Comparison of ENCODE assay signal across 10 cellular contexts in the genomic region with DNA sequence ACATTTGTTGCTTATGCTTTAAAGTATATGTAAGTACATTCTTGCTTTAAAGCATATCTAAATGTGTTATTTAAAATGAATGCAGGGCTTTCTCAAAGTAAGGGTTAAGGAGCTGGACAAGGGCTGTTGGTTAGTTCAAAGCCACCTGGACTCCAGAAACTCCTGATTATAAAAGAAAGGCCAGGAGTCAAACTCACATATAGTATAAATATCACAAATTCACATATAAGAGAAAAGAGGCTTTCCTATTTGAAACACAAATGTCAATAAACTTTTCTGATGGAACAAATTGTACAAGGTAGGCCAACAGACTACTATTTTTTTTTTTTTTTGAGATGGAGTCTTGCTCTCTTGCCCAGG.
DNase-seq lines count a peak whose midpoint lies in the region; ATAC-seq and TF ChIP-seq lines count a peak whose summit lies in the region.
"Had no signal": no experiment of that assay in that cellular context is flagged by ENCODE, and none has a peak within 500 bp of the region (broad histone marks: within the 10 kb centered on the region; RNA-seq: fewer than 3 reads in every experiment).

No MANE protein-coding gene starts in this region.

- H3K4me1 ChIP-seq in stomach: peaks cover 6 to 57% (median 32%) of the 10 kb centered on the region in 4 donors
- peaks cover 32% of the 10 kb centered on the region for H3K4me1 ChIP-seq in Caco-2

- peak overlapping the region; percentile 96 for H3K27ac Mint-ChIP-seq in activated CD8-positive, alpha-beta memory T cell treated with anti-CD3 and anti-CD28 coated beads, Interleukin-2, amount 10 ng/mL, durations not matched to agents 7 days and 5 days
- peak overlapping the region; percentile 100 for H3K27ac Mint-ChIP-seq in central memory CD8-positive, alpha-beta T cell (ENCODE audit: low read depth)
- H3K27ac Mint-ChIP-seq in Caco-2 (ENCODE audit: unreplicated experiment): no peak overlapping the region
- H3K27ac Mint-ChIP-seq in progenitor cell of endocrine pancreas: no peak overlapping the region
- H3K27ac Mint-ChIP-seq: nephron progenitor cell had no signal

- H3K27me3 ChIP-seq in HL-60 (ENCODE audit: insufficient read depth, poor library complexity, severe bottlenecking): no peaks in the 10 kb centered on the region
- H3K27me3 ChIP-seq in stomach: no peaks in the 10 kb centered on the region
- no peaks in the 10 kb centered on the region for H3K27me3 ChIP-seq in Caco-2 (replicated peaks; ENCODE audit: control insufficient read depth, insufficient read depth, low read length)
- H3K27me3 ChIP-seq: adrenal gland had no signal

- POLR2A ChIA-PET in Caco-2 (lab: Charles Lee): no interaction called here

- peak overlapping the region; percentile 63 for H3K4me3 Mint-ChIP-seq in activated CD8-positive, alpha-beta memory T cell treated with anti-CD3 and anti-CD28 coated beads, Interleukin-2, amount 10 ng/mL, durations not matched to agents 7 days and 5 days
- peak overlapping the region; percentile 85 for H3K4me3 Mint-ChIP-seq in central memory CD8-positive, alpha-beta T cell
- H3K4me3 Mint-ChIP-seq in Caco-2 (ENCODE audit: unreplicated experiment) (no peak overlapping the region), progenitor cell of endocrine pancreas (ENCODE audit: low read depth) (no peak overlapping the region)
- H3K4me3 Mint-ChIP-seq: nephron progenitor cell had no signal

- no peak overlapping the region for H3K4me3 ChIP-seq in HL-60 (replicated peaks; ENCODE audit: insufficient read depth, low read length)
- no peak overlapping the region for H3K4me3 ChIP-seq in stomach
- no peak overlapping the region for H3K4me3 ChIP-seq in Caco-2 (ENCODE audit: low read depth, low read length)

- intact Hi-C loops in stomach (cut with DNase I; ENCODE audit: low total_unique reads) (no loop called here), Caco-2 (cut with micrococcal nuclease; ENCODE audit: unreplicated experiment) (no loop called here)

- no peak for TF ChIP-seq CTCF in HL-60 (IDR thresholded peaks at IDR 0.05; ENCODE audit: insufficient read depth, low read length)
- no peak for TF ChIP-seq CTCF in stomach (IDR thresholded peaks at IDR 0.05)
- no peak for TF ChIP-seq CTCF in Caco-2 (IDR thresholded peaks at IDR 0.05; ENCODE audit: insufficient read depth in 1 of 2, low read depth in 1 of 2, low read length in 1 of 2, severe bottlenecking in 1 of 2, unreplicated experiment in 1 of 2)
- TF ChIP-seq CTCF in progenitor cell of endocrine pancreas (IDR thresholded peaks at IDR 0.05; ENCODE audit: unreplicated experiment): no peak

- H3K27ac ChIP-seq in HL-60 (replicated peaks) (peak overlapping the region; percentile 98), stomach (peak overlapping the region in 4 of 5 donors; percentile 59 to 80 (median 71))

- TF ChIP-seq EP300 in stomach (IDR thresholded peaks at IDR 0.05): no peak

- peak; percentile 1 for ATAC-seq in activated CD8-positive, alpha-beta memory T cell treated with anti-CD3 and anti-CD28 coated beads, Interleukin-2, amount 10 ng/mL, durations not matched to agents 7 days and 5 days
- ATAC-seq in central memory CD8-positive, alpha-beta T cell (replicated peaks; ENCODE audit: extremely low read depth, poor library complexity, severe bottlenecking): no peak

- peaks cover 44% of the 10 kb centered on the region for H3K4me1 Mint-ChIP-seq in activated CD8-positive, alpha-beta memory T cell treated with anti-CD3 and anti-CD28 coated beads, Interleukin-2, amount 10 ng/mL, durations not matched to agents 7 days and 5 days
- H3K4me1 Mint-ChIP-seq in central memory CD8-positive, alpha-beta T cell: peaks cover 43% of the 10 kb centered on the region
- H3K4me1 Mint-ChIP-seq in Caco-2 (ENCODE audit: low read depth, unreplicated experiment) (peaks cover 27% of the 10 kb centered on the region), progenitor cell of endocrine pancreas (ENCODE audit: low read depth) (no peaks in the 10 kb centered on the region)

- CTCF ChIA-PET in activated CD8-positive, alpha-beta memory T cell treated with anti-CD3 and anti-CD28 coated beads, Interleukin-2, amount 10 ng/mL, durations not matched to agents 7 days and 5 days (lab: Charles Lee): interaction anchor here (0.6 to 1.6 kb wide), 6 partner anchors 11 to 90 kb away, joined by 3 to 8 read pairs (median 3); no protein-coding TSS in a partner anchor
- CTCF ChIA-PET in Caco-2 (lab: Charles Lee): no interaction called here

- peaks cover 7 to 11% (median 8%) of the 10 kb centered on the region in 4 donors for H3K36me3 ChIP-seq in stomach
- no peaks in the 10 kb centered on the region for H3K36me3 ChIP-seq in Caco-2 (ENCODE audit: control insufficient read depth, insufficient read depth, low read length)

- H3K9me3 ChIP-seq in stomach: no peaks in the 10 kb centered on the region
- H3K9me3 ChIP-seq in Caco-2: no peaks in the 10 kb centered on the region
- H3K9me3 ChIP-seq: adrenal gland had no signal

- H3K9me3 Mint-ChIP-seq in activated CD8-positive, alpha-beta memory T cell treated with anti-CD3 and anti-CD28 coated beads, Interleukin-2, amount 10 ng/mL, durations not matched to agents 7 days and 5 days (ENCODE audit: low read depth): no peaks in the 10 kb centered on the region
- no peaks in the 10 kb centered on the region for H3K9me3 Mint-ChIP-seq in central memory CD8-positive, alpha-beta T cell
- H3K9me3 Mint-ChIP-seq in Caco-2 (ENCODE audit: unreplicated experiment) (no peaks in the 10 kb centered on the region), progenitor cell of endocrine pancreas (ENCODE audit: low read depth) (no peaks in the 10 kb centered on the region)
- H3K9me3 Mint-ChIP-seq: nephron progenitor cell had no signal

- no peak for TF ChIP-seq POLR2A in stomach (IDR thresholded peaks at IDR 0.05)

- no peaks in the 10 kb centered on the region for H3K27me3 Mint-ChIP-seq in activated CD8-positive, alpha-beta memory T cell treated with anti-CD3 and anti-CD28 coated beads, Interleukin-2, amount 10 ng/mL, durations not matched to agents 7 days and 5 days
- H3K27me3 Mint-ChIP-seq in central memory CD8-positive, alpha-beta T cell: no peaks in the 10 kb centered on the region
- H3K27me3 Mint-ChIP-seq in Caco-2 (ENCODE audit: insufficient read depth, unreplicated experiment) (no peaks in the 10 kb centered on the region), progenitor cell of endocrine pancreas (no peaks in the 10 kb centered on the region)

- peaks cover 11% of the 10 kb centered on the region for H3K36me3 Mint-ChIP-seq in activated CD8-positive, alpha-beta memory T cell treated with anti-CD3 and anti-CD28 coated beads, Interleukin-2, amount 10 ng/mL, durations not matched to agents 7 days and 5 days
- H3K36me3 Mint-ChIP-seq in central memory CD8-positive, alpha-beta T cell (ENCODE audit: insufficient read depth): peaks cover 17% of the 10 kb centered on the region
- H3K36me3 Mint-ChIP-seq in Caco-2 (ENCODE audit: insufficient read depth, unreplicated experiment) (peaks cover 7% of the 10 kb centered on the region), progenitor cell of endocrine pancreas (ENCODE audit: insufficient read depth) (peaks cover 3% of the 10 kb centered on the region)

- no peak for DNase-seq in activated CD8-positive, alpha-beta memory T cell treated with anti-CD3 and anti-CD28 coated beads, Interleukin-2, amount 10 ng/mL, durations not matched to agents 7 days and 5 days
- no peak for DNase-seq in activated CD8-positive, alpha-beta memory T cell treated with anti-CD3 and anti-CD28 coated beads for 24 hours
- no peak for DNase-seq in HL-60 (ENCODE audit: low read depth in 1 of 2, low spot score in 1 of 2)
- no peak for DNase-seq in central memory CD8-positive, alpha-beta T cell (ENCODE audit: low spot score in 2 of 2)
- no peak for DNase-seq in stomach
- DNase-seq in NOMO-1 (lab: John Stamatoyannopoulos, UW; ENCODE audit: unreplicated experiment in 2 of 2): no peak
- no peak for DNase-seq in Caco-2
- DNase-seq in progenitor cell of endocrine pancreas (ENCODE audit: low spot score, unreplicated experiment): no peak
- DNase-seq: adrenal gland, nephron progenitor cell had no signal

- no TSS peak for BruUV-seq in Caco-2 (replicated peaks; lab: Mats Ljungman, UMichigan)

Comparison
In these comparisons a context has a peak if more than half of its experiments do, and no peak if none do; other contexts are left out.
1. H3K27ac Mint-ChIP-seq: peak in activated CD8-positive, alpha-beta memory T cell treated with anti-CD3 and anti-CD28 coated beads, Interleukin-2, amount 10 ng/mL, durations not matched to agents 7 days and 5 days (single experiment) and central memory CD8-positive, alpha-beta T cell (single experiment); none in Caco-2 (single experiment) and progenitor cell of endocrine pancreas (single experiment).
2. H3K4me3 Mint-ChIP-seq: peak in activated CD8-positive, alpha-beta memory T cell treated with anti-CD3 and anti-CD28 coated beads, Interleukin-2, amount 10 ng/mL, durations not matched to agents 7 days and 5 days (single experiment) and central memory CD8-positive, alpha-beta T cell (single experiment); none in Caco-2 (single experiment) and progenitor cell of endocrine pancreas (single experiment).